34 cellular contexts compared by ENCODE assay signal in the genomic region with DNA sequence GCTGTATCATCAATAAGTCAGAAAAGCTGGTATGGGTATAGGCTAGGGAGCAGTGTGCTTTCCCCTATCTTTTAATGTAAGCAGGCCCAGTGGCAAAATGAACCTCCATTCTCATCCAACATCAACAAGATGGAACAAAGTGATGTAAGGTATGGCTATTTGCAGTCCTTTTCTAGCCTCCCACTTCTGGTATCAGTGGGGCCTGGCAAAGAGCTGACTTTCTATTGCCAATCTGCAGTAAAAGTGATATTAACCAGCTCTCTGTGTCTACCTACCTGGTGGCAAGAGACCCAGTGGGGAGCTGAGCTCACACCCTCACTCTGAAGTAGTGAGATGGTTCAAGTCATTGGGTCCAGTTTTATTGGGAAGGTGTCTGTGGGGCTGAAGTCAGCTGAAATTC.
"Had no signal": no experiment of that assay in that cellular context is flagged by ENCODE, and none has a peak within 500 bp of the region (broad histone marks: within the 10 kb centered on the region; RNA-seq: fewer than 3 reads in every experiment).

No MANE protein-coding gene starts in this region.

- H3K27me3 ChIP-seq: ascending aorta, cardiac muscle cell, colonic mucosa had no signal

- H3K4me3 ChIP-seq: ascending aorta, cardiac muscle cell, colonic mucosa, PC-9 had no signal

- H3K4me1 ChIP-seq: ascending aorta, colonic mucosa had no signal

- H3K4me2 ChIP-seq: PC-9 had no signal

- H3K9me3 ChIP-seq: ascending aorta, colonic mucosa had no signal

- H2AFZ ChIP-seq: PC-9 had no signal

- H3K27me3 Mint-ChIP-seq: activated B cell treated with CpG ODN at 0.5 μM for 24 hours; activated CD8-positive, alpha-beta T cell treated with anti-CD3 and anti-CD28 coated beads for 36 hours; activated naive CD4-positive, alpha-beta T cell treated with anti-CD3 and anti-CD28 coated beads, Interleukin-2, amount 50 U/mL, for 24 hours; activated naive CD8-positive, alpha-beta T cell treated with anti-CD3 and anti-CD28 coated beads, Interleukin-2, amount 10 ng/mL, durations not matched to agents 7 days and 5 days; activated T-helper 17 cell treated with anti-CD3 and anti-CD28 coated beads, Interleukin-2, amount 50 U/mL, for 72 hours; central memory CD8-positive, alpha-beta T cell had no signal

- H3K4me1 Mint-ChIP-seq: activated B cell treated with CpG ODN at 0.5 μM for 24 hours; activated naive CD4-positive, alpha-beta T cell treated with anti-CD3 and anti-CD28 coated beads, Interleukin-2, amount 50 U/mL, for 24 hours; activated naive CD8-positive, alpha-beta T cell treated with anti-CD3 and anti-CD28 coated beads, Interleukin-2, amount 10 ng/mL, durations not matched to agents 7 days and 5 days; activated T-helper 17 cell treated with anti-CD3 and anti-CD28 coated beads, Interleukin-2, amount 50 U/mL, for 72 hours; central memory CD8-positive, alpha-beta T cell had no signal

- H3K27ac Mint-ChIP-seq: activated B cell treated with CpG ODN at 0.5 μM for 24 hours; activated CD8-positive, alpha-beta T cell treated with anti-CD3 and anti-CD28 coated beads for 36 hours; activated naive CD4-positive, alpha-beta T cell treated with anti-CD3 and anti-CD28 coated beads, Interleukin-2, amount 50 U/mL, for 24 hours; activated naive CD8-positive, alpha-beta T cell treated with anti-CD3 and anti-CD28 coated beads, Interleukin-2, amount 10 ng/mL, durations not matched to agents 7 days and 5 days; activated T-cell treated with anti-CD3 and anti-CD28 coated beads, Interleukin-2, amount 50 U/mL, for 72 hours; activated T-helper 17 cell treated with anti-CD3 and anti-CD28 coated beads, Interleukin-2, amount 50 U/mL, for 72 hours had no signal

- H3K4me3 Mint-ChIP-seq: activated B cell treated with CpG ODN at 0.5 μM for 24 hours; activated CD8-positive, alpha-beta T cell treated with anti-CD3 and anti-CD28 coated beads for 36 hours; activated naive CD4-positive, alpha-beta T cell treated with anti-CD3 and anti-CD28 coated beads, Interleukin-2, amount 50 U/mL, for 24 hours; activated naive CD8-positive, alpha-beta T cell treated with anti-CD3 and anti-CD28 coated beads, Interleukin-2, amount 10 ng/mL, durations not matched to agents 7 days and 5 days; activated T-cell treated with anti-CD3 and anti-CD28 coated beads, Interleukin-2, amount 50 U/mL, for 72 hours; activated T-helper 17 cell treated with anti-CD3 and anti-CD28 coated beads, Interleukin-2, amount 50 U/mL, for 72 hours; central memory CD8-positive, alpha-beta T cell had no signal

- H3K36me3 ChIP-seq: ascending aorta, cardiac muscle cell, colonic mucosa had no signal

- DNase-seq: activated B cell treated with CpG ODN at 0.5 μM for 24 hours; activated CD4-positive, alpha-beta T cell treated with anti-CD3 and anti-CD28 coated beads for 4 hours; activated CD4-positive, alpha-beta T cell treated with anti-CD3 and anti-CD28 coated beads, Interleukin-2, amount 50 U/mL, for 4 hours; activated CD4-positive, CD25-positive, alpha-beta regulatory T cell treated with anti-CD3 and anti-CD28 coated beads, Interleukin-2, amount 50 U/mL, for 72 hours; activated CD8-positive, alpha-beta T cell treated with anti-CD3 and anti-CD28 coated beads for 36 hours; activated effector memory CD4-positive, alpha-beta T cell treated with anti-CD3 and anti-CD28 coated beads, Interleukin-2, amount 50 U/mL, for 16 hours; activated naive CD4-positive, alpha-beta T cell; activated naive CD8-positive, alpha-beta T cell treated with anti-CD3 and anti-CD28 coated beads, Interleukin-2, amount 10 ng/mL, durations not matched to agents 7 days and 5 days; activated T-cell treated with anti-CD3 and anti-CD28 coated beads, Interleukin-2, amount 50 U/mL, for 1 hour; activated T-cell treated with anti-CD3 and anti-CD28 coated beads, Interleukin-2, amount 50 U/mL, for 72 hours; amygdala; colonic mucosa; NCI-H1105; NCI-H1417 treated with DMSO at 0.1 percent for 48 hours; NCI-H1694; NCI-H1930; NCI-H2081 treated with DMSO at 0.1 percent for 48 hours; NCI-H226; NCI-H446 treated with DMSO at 0.1 percent for 48 hours; NCI-H524; NCI-H69; NCI-H82; PC-9; Right ventricle myocardium superior; SW 1271; T-helper 1 cell; T-helper 2 cell; T-helper 9 cell had no signal

- H3K36me3 Mint-ChIP-seq: activated naive CD4-positive, alpha-beta T cell treated with anti-CD3 and anti-CD28 coated beads, Interleukin-2, amount 50 U/mL, for 24 hours; activated naive CD8-positive, alpha-beta T cell treated with anti-CD3 and anti-CD28 coated beads, Interleukin-2, amount 10 ng/mL, durations not matched to agents 7 days and 5 days had no signal

- H3K27ac ChIP-seq: ascending aorta, cardiac muscle cell, colonic mucosa, PC-9, VCaP had no signal
